ENCODE assay signal across 9 cellular contexts in genomic region chr1:35269989-35270289, GRCh38. TPM values are rescaled to one million over a fixed set of nuclear protein-coding genes. Genes with fewer than 3 reads are reported as not detected.
DNase-seq lines count a peak whose midpoint lies in the region; ATAC-seq and TF ChIP-seq lines count a peak whose summit lies in the region.
"Had no signal": no experiment of that assay in that cellular context is flagged by ENCODE, and none has a peak within 500 bp of the region (broad histone marks: within the 10 kb centered on the region; RNA-seq: fewer than 3 reads in every experiment).

No MANE protein-coding gene starts in this region.

- no peak overlapping the region for H3K27ac ChIP-seq in HCT116 (ENCODE audit: low read depth, low read length)
- H3K27ac ChIP-seq in smooth muscle cell (ENCODE audit: low read depth), result no peak overlapping the region

- H3K9ac ChIP-seq in HCT116 (ENCODE audit: low read length) (peak overlapping the region; percentile 89), smooth muscle cell (ENCODE audit: low read depth) (peak overlapping the region; percentile 98)

- no peak overlapping the region for H3K27ac Mint-ChIP-seq in activated B cell treated with CpG ODN at 0.5 μM for 24 hours
- H3K27ac Mint-ChIP-seq in glutamatergic neuron (ENCODE audit: unreplicated experiment), result no peak overlapping the region

- RAD21 ChIA-PET in HCT116 (lab: Charles Lee; ENCODE audit: low non-redundant PET in 1 of 2, low total read pairs in 2 of 2, uncharacterized antibody in 2 of 2, unreplicated experiment in 2 of 2), result no interaction called here

- H3K9me2 ChIP-seq in HCT116 (ENCODE audit: insufficient read depth), result peaks cover 4% of the 10 kb centered on the region; the same call in 1 of the 2 replicates

- peaks cover 8% of the 10 kb centered on the region for H3K36me3 Mint-ChIP-seq in activated B cell treated with CpG ODN at 0.5 μM for 24 hours (ENCODE audit: low read depth)
- no peaks in the 10 kb centered on the region for H3K36me3 Mint-ChIP-seq in glutamatergic neuron (ENCODE audit: unreplicated experiment)

- H3K4me3 ChIP-seq in HCT116 (replicated peaks in 1 of 2; ENCODE audit: low read depth in 1 of 2, low read length in 2 of 2) (peak overlapping the region; percentile 70 to 77), smooth muscle cell (peak overlapping the region; percentile 99)

- DNase-seq in HCT116 (ENCODE audit: low read depth, low spot score), result no peak
- DNase-seq in activated B cell treated with CpG ODN at 0.5 μM for 24 hours, result no peak
- no peak for DNase-seq in glutamatergic neuron
- DNase-seq in smooth muscle cell (lab: John Stamatoyannopoulos, UW; ENCODE audit: unreplicated experiment), result no peak
- DNase-seq in DMS53 treated with DMSO at 0.1 percent for 48 hours (lab: John Stamatoyannopoulos, UW; ENCODE audit: unreplicated experiment), result no peak
- DNase-seq in effector CD4-positive, alpha-beta T cell, result no peak
- DNase-seq in GM20000 (ENCODE audit: low spot score), result no peak
- no peak for DNase-seq in NCI-H345 treated with DMSO at 0.1 percent for 48 hours (lab: John Stamatoyannopoulos, UW; ENCODE audit: unreplicated experiment)
- DNase-seq: NCI-H774 had no signal

- peaks cover 4 to 17% of the 10 kb centered on the region in 2 experiments; a peak in 3 of 4 replicates for H3K4me1 ChIP-seq in HCT116 (ENCODE audit: control insufficient read depth in 1 of 2, insufficient read depth in 2 of 2, low read length in 2 of 2)
- peaks cover 8% of the 10 kb centered on the region for H3K4me1 ChIP-seq in smooth muscle cell (ENCODE audit: low read depth)

- no peak for TF ChIP-seq POLR2A in HCT116 (IDR thresholded peaks at IDR 0.05; ENCODE audit: borderline replicate concordance, extremely low read depth, insufficient read depth, insufficient read length)

- H3K27me3 ChIP-seq in HCT116 (ENCODE audit: insufficient read depth, low read length) (no peaks in the 10 kb centered on the region), smooth muscle cell (ENCODE audit: low read depth) (no peaks in the 10 kb centered on the region)

- intact Hi-C loops in HCT116 (cut with micrococcal nuclease), result no loop called here
- intact Hi-C loops in activated B cell treated with CpG ODN at 0.5 μM for 24 hours (cut with micrococcal nuclease), result loop anchor here (2.0 kb wide), 3 partner anchors 67 to 1037 kb away; partner anchors contain the start of genes SH3D21 and ZMYM6

- H3K9me3 ChIP-seq in HCT116 (ENCODE audit: control insufficient read depth in 1 of 2, insufficient read depth in 1 of 2, low read depth in 1 of 2, low read length in 2 of 2), result no peaks in the 10 kb centered on the region
- H3K9me3 ChIP-seq in smooth muscle cell (replicated peaks; ENCODE audit: low read depth), result no peaks in the 10 kb centered on the region

- peaks cover 62% of the 10 kb centered on the region for H3K79me2 ChIP-seq in HCT116 (ENCODE audit: insufficient read depth, low read length)
- peaks cover 63% of the 10 kb centered on the region for H3K79me2 ChIP-seq in smooth muscle cell (ENCODE audit: low read depth)

- BruUV-seq in HCT116 (replicated peaks; lab: Mats Ljungman, UMichigan), result no TSS peak

- TF ChIP-seq RAD21 in HCT116 (IDR thresholded peaks at IDR 0.05; ENCODE audit: low read depth), result no peak

- CTCF ChIA-PET in HCT116 (lab: Charles Lee), result no interaction called here
- CTCF ChIA-PET in activated B cell treated with CpG ODN at 0.5 μM for 24 hours (lab: Charles Lee), result no interaction called here

- H3K27me3 Mint-ChIP-seq in activated B cell treated with CpG ODN at 0.5 μM for 24 hours (peaks cover 1% of the 10 kb centered on the region), glutamatergic neuron (ENCODE audit: unreplicated experiment) (no peaks in the 10 kb centered on the region)

- H3K4me3 Mint-ChIP-seq in activated B cell treated with CpG ODN at 0.5 μM for 24 hours (peak overlapping the region; percentile 84), glutamatergic neuron (ENCODE audit: unreplicated experiment) (peak overlapping the region; percentile 88)

- no peak for TF ChIP-seq CTCF in HCT116 (IDR thresholded peaks at IDR 0.05 in 2 of 3, conservative IDR thresholded peaks at IDR 0.05 in 1 of 3; ENCODE audit: borderline replicate concordance in 1 of 3, insufficient read depth in 1 of 3, low read depth in 2 of 3, low read length in 2 of 3)
- TF ChIP-seq CTCF in activated B cell treated with CpG ODN at 0.5 μM for 24 hours (IDR thresholded peaks at IDR 0.05), result no peak
- no peak for TF ChIP-seq CTCF in glutamatergic neuron (IDR thresholded peaks at IDR 0.05; ENCODE audit: partially characterized antibody, unreplicated experiment)
- no peak for TF ChIP-seq CTCF in smooth muscle cell (IDR thresholded peaks at IDR 0.05; ENCODE audit: borderline replicate concordance, insufficient read depth, poor library complexity, severe bottlenecking)
- TF ChIP-seq CTCF in GM20000 (IDR thresholded peaks at IDR 0.05; ENCODE audit: extremely low read depth, missing control alignments), result no peak

- H4K20me1 ChIP-seq in HCT116 (ENCODE audit: insufficient read depth), result 0 out of 2 replicates have a peak, but pooled peaks cover 6% of the 10 kb centered on the region
- peaks cover 43% of the 10 kb centered on the region for H4K20me1 ChIP-seq in smooth muscle cell (ENCODE audit: low read depth)

- peak overlapping the region; percentile 86 for H3K4me2 ChIP-seq in HCT116 (ENCODE audit: low read length)
- H3K4me2 ChIP-seq in smooth muscle cell, result peak overlapping the region; percentile 97

- H3K36me3 ChIP-seq in HCT116 (ENCODE audit: control insufficient read depth in 1 of 2, insufficient read depth in 2 of 2, low read length in 2 of 2) (no peaks in the 10 kb centered on the region), smooth muscle cell (ENCODE audit: low read depth) (no peaks in the 10 kb centered on the region)

- POLR2A ChIA-PET in HCT116 (lab: Charles Lee), result no interaction called here
- POLR2A ChIA-PET in activated B cell treated with CpG ODN at 0.5 μM for 24 hours (lab: Charles Lee), result interaction anchor here (0.7 kb wide), 1 partner anchor 77 kb away, joined by 4 read pairs; the partner anchor contains the start of gene SFPQ

- peaks cover 28% of the 10 kb centered on the region for H3K4me1 Mint-ChIP-seq in activated B cell treated with CpG ODN at 0.5 μM for 24 hours
- H3K4me1 Mint-ChIP-seq in glutamatergic neuron (ENCODE audit: low read depth, unreplicated experiment), result peaks cover 6% of the 10 kb centered on the region

- 87% methylated on average over 2 of the region's 2 CpGs for WGBS in smooth muscle cell (ENCODE audit: low lambda C conversion rate)

- peaks cover 6% of the 10 kb centered on the region for H3F3A ChIP-seq in smooth muscle cell (ENCODE audit: low read depth)

- H2AFZ ChIP-seq in HCT116 (ENCODE audit: low read depth, low read length, poor library complexity, severe bottlenecking), result no peak overlapping the region
- H2AFZ ChIP-seq in smooth muscle cell (ENCODE audit: low read depth), result no peak overlapping the region

- H3K9me3 Mint-ChIP-seq in activated B cell treated with CpG ODN at 0.5 μM for 24 hours (no peaks in the 10 kb centered on the region), glutamatergic neuron (ENCODE audit: unreplicated experiment) (peaks cover 4% of the 10 kb centered on the region)

- no peak for ATAC-seq in HCT116
- ATAC-seq in activated B cell treated with CpG ODN at 0.5 μM for 24 hours (ENCODE audit: low read depth), result no peak

TF ChIP-seq in HCT116, 20 proteins besides CTCF, POLR2A, EP300 and RAD21:
- TF ChIP-seq, protein P1, sequence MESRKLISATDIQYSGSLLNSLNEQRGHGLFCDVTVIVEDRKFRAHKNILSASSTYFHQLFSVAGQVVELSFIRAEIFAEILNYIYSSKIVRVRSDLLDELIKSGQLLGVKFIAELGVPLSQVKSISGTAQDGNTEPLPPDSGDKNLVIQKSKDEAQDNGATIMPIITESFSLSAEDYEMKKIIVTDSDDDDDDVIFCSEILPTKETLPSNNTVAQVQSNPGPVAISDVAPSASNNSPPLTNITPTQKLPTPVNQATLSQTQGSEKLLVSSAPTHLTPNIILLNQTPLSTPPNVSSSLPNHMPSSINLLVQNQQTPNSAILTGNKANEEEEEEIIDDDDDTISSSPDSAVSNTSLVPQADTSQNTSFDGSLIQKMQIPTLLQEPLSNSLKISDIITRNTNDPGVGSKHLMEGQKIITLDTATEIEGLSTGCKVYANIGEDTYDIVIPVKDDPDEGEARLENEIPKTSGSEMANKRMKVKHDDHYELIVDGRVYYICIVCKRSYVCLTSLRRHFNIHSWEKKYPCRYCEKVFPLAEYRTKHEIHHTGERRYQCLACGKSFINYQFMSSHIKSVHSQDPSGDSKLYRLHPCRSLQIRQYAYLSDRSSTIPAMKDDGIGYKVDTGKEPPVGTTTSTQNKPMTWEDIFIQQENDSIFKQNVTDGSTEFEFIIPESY (IDR thresholded peaks at IDR 0.05; ENCODE audit: extremely low read depth, insufficient replicate concordance, low read length), result no peak
- no peak for TF ChIP-seq EZH2 (IDR thresholded peaks at IDR 0.05)
- no peak for TF ChIP-seq JUND (IDR thresholded peaks at IDR 0.05)
- TF ChIP-seq CEBPB (IDR thresholded peaks at IDR 0.05; ENCODE audit: low read depth), result no peak
- TF ChIP-seq ZNF274 (IDR thresholded peaks at IDR 0.05; ENCODE audit: low read depth, low read length), result no peak
- no peak for TF ChIP-seq SP1 (IDR thresholded peaks at IDR 0.05; ENCODE audit: low read depth)
- no peak for TF ChIP-seq FOSL1 (IDR thresholded peaks at IDR 0.05; ENCODE audit: low read depth)
- TF ChIP-seq CBX3 (IDR thresholded peaks at IDR 0.05; ENCODE audit: low read depth), result no peak
- TF ChIP-seq ZFX (IDR thresholded peaks at IDR 0.05), result no peak

RNA-seq across cellular contexts. Expression of gene ZMYM4, which starts 1.4 kb away (rescaled TPM):
- total RNA-seq in HCT116 (2021; ENCODE audit: unreplicated experiment) (58.0 TPM), activated B cell treated with CpG ODN at 0.5 μM for 24 hours (42.4 and 46.4 TPM in 2 replicates), glutamatergic neuron (ENCODE audit: unreplicated experiment) (64.8 TPM), smooth muscle cell (27.2 and 28.1 TPM in 2 replicates)
- polyA plus RNA-seq in HCT116 (2012), result 11.9 and 17.6 TPM in 2 replicates
- 15.7 and 18.7 TPM in 2 replicates for polyA plus RNA-seq in smooth muscle cell
